Comparison of ENCODE assay signal across 8 cellular contexts in the genomic region with DNA sequence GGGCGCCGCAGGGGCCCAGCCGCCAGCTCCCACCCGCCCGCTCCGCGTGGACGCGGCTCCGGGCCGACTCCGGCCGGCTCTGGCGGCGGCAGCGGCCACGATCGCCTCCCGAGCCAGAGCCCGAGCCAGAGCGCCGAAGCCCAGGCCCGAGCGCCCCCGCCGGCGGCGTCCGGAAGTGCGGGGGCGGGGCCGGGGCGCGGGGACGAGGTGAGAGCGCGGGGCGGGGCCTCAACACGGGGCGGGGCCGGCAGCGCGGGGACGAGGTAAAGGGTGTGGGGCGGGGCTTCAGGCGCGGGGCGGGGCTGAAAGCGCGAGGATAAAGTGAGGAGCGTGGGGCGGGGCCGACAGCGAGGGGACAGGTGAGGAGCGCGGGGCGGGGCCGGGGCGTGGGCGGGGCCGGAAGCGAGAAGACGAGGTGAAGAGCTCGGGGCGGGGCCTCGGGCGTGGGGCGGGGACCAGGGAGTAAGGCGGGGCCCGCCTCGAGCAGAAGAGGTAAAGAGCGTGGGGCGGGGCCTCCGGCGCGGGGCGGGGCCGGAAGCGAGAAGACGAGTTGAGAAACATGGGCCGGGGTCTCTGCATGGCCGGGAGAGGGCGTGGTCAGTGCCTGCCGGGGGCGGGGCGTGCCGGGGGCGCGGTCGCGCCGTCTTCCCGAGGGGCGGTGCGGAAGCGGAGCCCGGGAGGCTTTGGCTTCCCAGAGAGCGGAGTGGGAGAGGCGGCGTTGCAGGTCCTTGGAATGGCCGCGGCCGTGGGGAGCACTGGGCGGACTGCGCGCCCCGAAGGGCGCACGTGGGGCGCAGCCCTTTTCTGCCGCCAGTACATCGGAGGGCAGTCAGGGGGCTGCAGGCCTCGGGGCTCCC. TPM values are rescaled to one million over a fixed set of nuclear protein-coding genes. Genes with fewer than 3 reads are reported as not detected.
A peak's percentile ranks its signal among the peaks of the same experiment; 100 is the strongest.
DNase-seq lines count a peak whose midpoint lies in the region; ATAC-seq, FAIRE-seq and TF ChIP-seq lines count a peak whose summit lies in the region.

A gene with protein sequence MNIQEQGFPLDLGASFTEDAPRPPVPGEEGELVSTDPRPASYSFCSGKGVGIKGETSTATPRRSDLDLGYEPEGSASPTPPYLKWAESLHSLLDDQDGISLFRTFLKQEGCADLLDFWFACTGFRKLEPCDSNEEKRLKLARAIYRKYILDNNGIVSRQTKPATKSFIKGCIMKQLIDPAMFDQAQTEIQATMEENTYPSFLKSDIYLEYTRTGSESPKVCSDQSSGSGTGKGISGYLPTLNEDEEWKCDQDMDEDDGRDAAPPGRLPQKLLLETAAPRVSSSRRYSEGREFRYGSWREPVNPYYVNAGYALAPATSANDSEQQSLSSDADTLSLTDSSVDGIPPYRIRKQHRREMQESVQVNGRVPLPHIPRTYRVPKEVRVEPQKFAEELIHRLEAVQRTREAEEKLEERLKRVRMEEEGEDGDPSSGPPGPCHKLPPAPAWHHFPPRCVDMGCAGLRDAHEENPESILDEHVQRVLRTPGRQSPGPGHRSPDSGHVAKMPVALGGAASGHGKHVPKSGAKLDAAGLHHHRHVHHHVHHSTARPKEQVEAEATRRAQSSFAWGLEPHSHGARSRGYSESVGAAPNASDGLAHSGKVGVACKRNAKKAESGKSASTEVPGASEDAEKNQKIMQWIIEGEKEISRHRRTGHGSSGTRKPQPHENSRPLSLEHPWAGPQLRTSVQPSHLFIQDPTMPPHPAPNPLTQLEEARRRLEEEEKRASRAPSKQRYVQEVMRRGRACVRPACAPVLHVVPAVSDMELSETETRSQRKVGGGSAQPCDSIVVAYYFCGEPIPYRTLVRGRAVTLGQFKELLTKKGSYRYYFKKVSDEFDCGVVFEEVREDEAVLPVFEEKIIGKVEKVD (minus strand): TSS at position 177 of the 857 bp plus-strand sequence. CDS start 5,698 bp downstream, outside the sequence.

- WGBS in esophagus squamous epithelium, 2 donors: 0% methylated on average over 23 of the region's 113 CpGs; no CpG with 5 or more reads in 1 of the 2 donors

- peak; percentile 45 for ATAC-seq in GM21717 (IDR thresholded peaks at IDR 0.05; ENCODE audit: unreplicated experiment)
- peak; percentile 83 to 86 for ATAC-seq in activated T-cell treated with anti-CD3 and anti-CD28 coated beads, Interleukin-2, amount 50 U/mL, for 72 hours (replicated peaks in 1 of 2)

- peak within 1 kb of the TSS; percentile 51 to 90 (median 80) for H3K4me3 ChIP-seq in esophagus squamous epithelium

- H3K27me3 Mint-ChIP-seq in activated T-cell treated with anti-CD3 and anti-CD28 coated beads, Interleukin-2, amount 50 U/mL, for 72 hours (ENCODE audit: low read depth): no peaks in the 10 kb centered on the region

- peaks cover 9 to 52% (median 22%) of the 10 kb centered on the region in 3 donors for H3K4me1 ChIP-seq in esophagus squamous epithelium

- H3K36me3 Mint-ChIP-seq in activated T-cell treated with anti-CD3 and anti-CD28 coated beads, Interleukin-2, amount 50 U/mL, for 72 hours (ENCODE audit: insufficient read depth in 2 of 2): peaks cover 0 to 3% of the 10 kb centered on the region in 2 donors

- intact Hi-C loops in esophagus squamous epithelium (cut with DNase I): no loop called here

- peak within 1 kb of the TSS; percentile 88 to 95 (median 90) for H3K27ac ChIP-seq in esophagus squamous epithelium

- peak; percentile 96 for DNase-seq in DMS153 (lab: John Stamatoyannopoulos, UW)
- peak; percentile 66 to 80 for DNase-seq in Kasumi-1 (lab: John Stamatoyannopoulos, UW)
- peak; percentile 94 for DNase-seq in RCC 7860 (ENCODE audit: low spot score)
- DNase-seq in activated T-cell treated with anti-CD3 and anti-CD28 coated beads, Interleukin-2, amount 50 U/mL, for 72 hours: peak; percentile 100
- DNase-seq in esophagus squamous epithelium (lab: John Stamatoyannopoulos, UW): peak; percentile 99
- peak; percentile 87 for DNase-seq in myocyte (ENCODE audit: low read depth)
- DNase-seq in stimulated activated CD8-positive, alpha-beta memory T cell treated with anti-CD3 and anti-CD28 coated beads, Interleukin-7, amount 100 ng/mL, for 4 hours (ENCODE audit: low read depth in 2 of 2): peak; percentile 100

- no peaks in the 10 kb centered on the region for H3K9me3 Mint-ChIP-seq in activated T-cell treated with anti-CD3 and anti-CD28 coated beads, Interleukin-2, amount 50 U/mL, for 72 hours

- H3K4me1 Mint-ChIP-seq in activated T-cell treated with anti-CD3 and anti-CD28 coated beads, Interleukin-2, amount 50 U/mL, for 72 hours (ENCODE audit: low read depth): peaks cover 50% of the 10 kb centered on the region

- H3K27me3 ChIP-seq in esophagus squamous epithelium: no peaks in the 10 kb centered on the region

- TF ChIP-seq POLR2A in esophagus squamous epithelium (IDR thresholded peaks at IDR 0.05): peak in 3 of 4 donors; percentile 79 to 95 (median 92)

- H3K36me3 ChIP-seq in esophagus squamous epithelium: no peaks in the 10 kb centered on the region

- H3K4me3 Mint-ChIP-seq in activated T-cell treated with anti-CD3 and anti-CD28 coated beads, Interleukin-2, amount 50 U/mL, for 72 hours: peak within 1 kb of the TSS; percentile 83 to 89

- peak within 1 kb of the TSS; percentile 91 for H3K27ac Mint-ChIP-seq in activated T-cell treated with anti-CD3 and anti-CD28 coated beads, Interleukin-2, amount 50 U/mL, for 72 hours

- no peaks in the 10 kb centered on the region for H3K9me3 ChIP-seq in esophagus squamous epithelium

- TF ChIP-seq CTCF in esophagus squamous epithelium (IDR thresholded peaks at IDR 0.05): peak in 5 of 6 experiments; percentile 45 to 68 (median 50)

- no peak for FAIRE-seq in RCC 7860 (lab: Jason Lieb, UNC)

RNA-seq across cellular contexts. Expression of the gene that starts here (rescaled TPM):
- 10 to 100 TPM; 28.8 to 29.4 TPM for total RNA-seq in activated T-cell treated with anti-CD3 and anti-CD28 coated beads, Interleukin-2, amount 50 U/mL, for 72 hours
- total RNA-seq in esophagus squamous epithelium: 10 to 100 TPM; 17.8 to 32.2 (median 22.2) TPM
- 18.5 and 26.1 TPM in 2 replicates for total RNA-seq in myocyte
- 13.8 TPM for polyA plus RNA-seq in myocyte (2012)

Comparison
In these comparisons a context has a peak if more than half of its experiments do, and no peak if none do; other contexts are left out.
1. Peak in every context shown above with its lines: DNase-seq, ATAC-seq, H3K4me3 ChIP-seq and H3K27ac ChIP-seq.